In genomic region chr10:118458957-118459641, GRCh38 we compare ENCODE assay signal across 11 cellular contexts.
A peak's percentile ranks its signal among the peaks of the same experiment; 100 is the strongest.
DNase-seq lines count a peak whose midpoint lies in the region; ATAC-seq and TF ChIP-seq lines count a peak whose summit lies in the region.
"Had no signal": no experiment of that assay in that cellular context is flagged by ENCODE, and none has a peak within 500 bp of the region (broad histone marks: within the 10 kb centered on the region; RNA-seq: fewer than 3 reads in every experiment).

No MANE protein-coding gene starts in this region.

- TF ChIP-seq EP300 in gastroesophageal sphincter (IDR thresholded peaks at IDR 0.05) = no peak

- in situ Hi-C loops in mammary epithelial cell (cut with MboI; ENCODE audit: low sequenced_read_pairs in 2 of 2) = no loop called here

- peaks cover 60% of the 10 kb centered on the region for H3K27me3 Mint-ChIP-seq in activated T-cell treated with anti-CD3 and anti-CD28 coated beads, Interleukin-2, amount 50 U/mL, for 72 hours (ENCODE audit: low read depth)

- H3K9me3 ChIP-seq in mammary epithelial cell (replicated peaks; ENCODE audit: insufficient read depth, low read length) (no peaks in the 10 kb centered on the region), prostate gland (no peaks in the 10 kb centered on the region), gastroesophageal sphincter (no peaks in the 10 kb centered on the region)
- H3K9me3 ChIP-seq: Peyer's patch, upper lobe of right lung had no signal

- H3K9me3 Mint-ChIP-seq in activated T-cell treated with anti-CD3 and anti-CD28 coated beads, Interleukin-2, amount 50 U/mL, for 72 hours = no peaks in the 10 kb centered on the region

- H3K4me1 ChIP-seq in mammary epithelial cell (ENCODE audit: insufficient read depth, low read length) = no peaks in the 10 kb centered on the region
- H3K4me1 ChIP-seq in prostate gland (replicated peaks) = no peaks in the 10 kb centered on the region
- H3K4me1 ChIP-seq in gastroesophageal sphincter = no peaks in the 10 kb centered on the region
- H3K4me1 ChIP-seq: upper lobe of right lung had no signal

- 56% methylated on average over 10 of the region's 10 CpGs for WGBS in mammary epithelial cell (ENCODE audit: low coverage, missing lambda C conversion rate)
- WGBS in prostate gland = 26% methylated on average over 10 of the region's 10 CpGs
- 50 to 58% methylated on average over 10 of the region's 10 CpGs for WGBS in gastroesophageal sphincter (ENCODE audit: low coverage in 1 of 2), 2 donors

- peak overlapping the region; percentile 20 for H3K4me3 ChIP-seq in Jurkat, Clone E6-1 (ENCODE audit: low read length)
- H3K4me3 ChIP-seq in mammary epithelial cell (replicated peaks in 1 of 3; ENCODE audit: insufficient read depth in 1 of 3, low read depth in 2 of 3, low read length in 3 of 3) (no peak overlapping the region), prostate gland (no peak overlapping the region), gastroesophageal sphincter (no peak overlapping the region)
- H3K4me3 ChIP-seq: upper lobe of right lung had no signal

- dilution Hi-C loops in mammary epithelial cell (cut with HindIII; ENCODE audit: low sequenced_read_pairs) = no loop called here

- BruUV-seq in mammary epithelial cell (replicated peaks; lab: Mats Ljungman, UMichigan) = no TSS peak

- H3K36me3 ChIP-seq in mammary epithelial cell (ENCODE audit: insufficient read depth, low read length) (no peaks in the 10 kb centered on the region), prostate gland (no peaks in the 10 kb centered on the region), gastroesophageal sphincter (no peaks in the 10 kb centered on the region)
- H3K36me3 ChIP-seq: Peyer's patch, upper lobe of right lung had no signal

- H4K20me1 ChIP-seq in mammary epithelial cell (ENCODE audit: insufficient read depth, low read length) = no peaks in the 10 kb centered on the region

- TF ChIP-seq POLR2A in prostate gland (IDR thresholded peaks at IDR 0.05) (no peak), gastroesophageal sphincter (IDR thresholded peaks at IDR 0.05) (no peak)

- no peaks in the 10 kb centered on the region for H3K36me3 Mint-ChIP-seq in activated T-cell treated with anti-CD3 and anti-CD28 coated beads, Interleukin-2, amount 50 U/mL, for 72 hours (ENCODE audit: insufficient read depth in 2 of 2)

- no peak overlapping the region for H3K27ac ChIP-seq in mammary epithelial cell (ENCODE audit: insufficient read depth, low read depth, low read length)
- peak overlapping the region in 1 of 2 donors; percentile 28 for H3K27ac ChIP-seq in prostate gland
- H3K27ac ChIP-seq in gastroesophageal sphincter = no peak overlapping the region
- H3K27ac ChIP-seq: upper lobe of right lung had no signal

- no peaks in the 10 kb centered on the region for H3K27me3 ChIP-seq in mammary epithelial cell (ENCODE audit: insufficient read depth, low read length)
- no peaks in the 10 kb centered on the region for H3K27me3 ChIP-seq in prostate gland (replicated peaks; ENCODE audit: insufficient read depth)
- peaks cover 48% of the 10 kb centered on the region for H3K27me3 ChIP-seq in gastroesophageal sphincter
- H3K27me3 ChIP-seq: Peyer's patch had no signal

- H3K27ac Mint-ChIP-seq in activated T-cell treated with anti-CD3 and anti-CD28 coated beads, Interleukin-2, amount 50 U/mL, for 72 hours = no peak overlapping the region
- H3K27ac Mint-ChIP-seq: endodermal cell had no signal

- intact Hi-C loops in mammary epithelial cell (cut with micrococcal nuclease) = loop anchor here (1.0 kb wide), 4 partner anchors 42 to 963 kb away; no protein-coding TSS in a partner anchor
- intact Hi-C loops in prostate gland (cut with DNase I) = loop anchor here (10.0 kb wide), 2 partner anchors 214 to 964 kb away; no protein-coding TSS in a partner anchor

- no peaks in the 10 kb centered on the region for H3K79me2 ChIP-seq in mammary epithelial cell (ENCODE audit: insufficient read depth, low read length)

- H3K4me3 Mint-ChIP-seq in activated T-cell treated with anti-CD3 and anti-CD28 coated beads, Interleukin-2, amount 50 U/mL, for 72 hours = peak overlapping the region; percentile 23 to 53
- H3K4me3 Mint-ChIP-seq: endodermal cell had no signal

- H3K4me2 ChIP-seq in mammary epithelial cell (ENCODE audit: insufficient read depth, low read depth, low read length) = peak overlapping the region; percentile 67

- no peak for DNase-seq in activated T-cell treated with anti-CD3 and anti-CD28 coated beads, Interleukin-2, amount 50 U/mL, for 72 hours
- DNase-seq in activated T-cell treated with anti-CD3 and anti-CD28 coated beads, Interleukin-2, amount 50 U/mL, for 1 hour = no peak
- no peak for DNase-seq in Jurkat, Clone E6-1 (ENCODE audit: low read depth, low spot score)
- no peak for DNase-seq in mammary epithelial cell
- peak; percentile 10 for DNase-seq in prostate gland (ENCODE audit: low spot score)
- DNase-seq in NCI-H2029 treated with DMSO at 0.1 percent for 48 hours (lab: John Stamatoyannopoulos, UW) = no peak
- DNase-seq: upper lobe of right lung had no signal

- H3K4me1 Mint-ChIP-seq in activated T-cell treated with anti-CD3 and anti-CD28 coated beads, Interleukin-2, amount 50 U/mL, for 72 hours (ENCODE audit: low read depth) = no peaks in the 10 kb centered on the region

- H3K9ac ChIP-seq in mammary epithelial cell (ENCODE audit: insufficient read depth, low read length) = no peak overlapping the region

- TF ChIP-seq CTCF in mammary epithelial cell (conservative IDR thresholded peaks at IDR 0.05 in 1 of 2, IDR thresholded peaks at IDR 0.05 in 1 of 2; ENCODE audit: extremely low read depth in 1 of 2, insufficient read depth in 1 of 2, low read depth in 1 of 2, low read length in 2 of 2) (no peak), prostate gland (IDR thresholded peaks at IDR 0.05) (no peak), gastroesophageal sphincter (IDR thresholded peaks at IDR 0.05) (no peak)

- CTCF ChIA-PET in mammary epithelial cell (lab: Charles Lee; ENCODE audit: low non-redundant PET) = interaction anchor here (0.5 to 1.5 kb wide), 3 partner anchors 23 to 962 kb away, joined by 3 to 4 read pairs (median 3); no protein-coding TSS in a partner anchor

- peak overlapping the region; percentile 83 for H2AFZ ChIP-seq in mammary epithelial cell (ENCODE audit: low read depth, low read length)

- ATAC-seq in activated T-cell treated with anti-CD3 and anti-CD28 coated beads, Interleukin-2, amount 50 U/mL, for 72 hours (replicated peaks in 1 of 2) = no peak
- ATAC-seq in HG02970 (IDR thresholded peaks at IDR 0.05; ENCODE audit: low FRiP score, unreplicated experiment) = no peak
- no peak for ATAC-seq in gastroesophageal sphincter
